In the genomic region with DNA sequence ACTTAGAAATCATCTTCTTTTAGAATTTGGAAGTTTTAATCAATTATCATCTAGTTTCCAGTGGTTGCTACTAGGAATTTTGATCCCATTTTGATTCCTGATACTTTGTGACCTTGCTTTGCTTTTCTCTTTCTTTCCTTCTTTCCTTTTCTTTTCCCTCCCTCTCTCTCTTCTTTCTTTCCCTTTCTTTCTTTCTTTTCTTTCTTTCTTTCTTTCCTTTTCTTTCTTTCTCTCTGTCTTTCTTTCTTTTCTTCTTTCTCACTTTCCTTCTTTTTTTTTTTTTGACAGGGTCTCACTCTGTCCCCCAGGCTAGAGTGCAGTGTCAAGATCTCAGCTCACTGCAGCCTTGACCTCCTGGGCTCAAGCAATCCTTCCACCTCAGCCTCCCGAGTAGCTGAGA, we compare ENCODE assay signal across 36 cellular contexts.
"Had no signal": no experiment of that assay in that cellular context is flagged by ENCODE, and none has a peak within 500 bp of the region (broad histone marks: within the 10 kb centered on the region; RNA-seq: fewer than 3 reads in every experiment).

No MANE protein-coding gene starts in this region.

- ATAC-seq: activated CD4-positive, alpha-beta T cell treated with anti-CD3 and anti-CD28 coated beads for 36 hours; activated CD4-positive, CD25-positive, alpha-beta regulatory T cell treated with anti-CD3 and anti-CD28 coated beads, Interleukin-2, amount 50 U/mL, for 24 hours; activated naive CD4-positive, alpha-beta T cell treated with anti-CD3 and anti-CD28 coated beads, Interleukin-2, amount 50 U/mL, for 72 hours; activated T-cell treated with anti-CD3 and anti-CD28 coated beads, Interleukin-2, amount 50 U/mL, for 4 hours; activated T-cell treated with anti-CD3 and anti-CD28 coated beads, Interleukin-2, amount 50 U/mL, for 72 hours; activated T-helper 17 cell treated with anti-CD3 and anti-CD28 coated beads, Interleukin-2, amount 50 U/mL, for 72 hours; body of pancreas had no signal

- DNase-seq: activated CD4-positive, alpha-beta memory T cell treated with anti-CD3 and anti-CD28 coated beads for 36 hours; activated CD4-positive, alpha-beta T cell treated with anti-CD3 and anti-CD28 coated beads for 1 hour; activated CD4-positive, alpha-beta T cell treated with anti-CD3 and anti-CD28 coated beads for 36 hours; activated CD4-positive, alpha-beta T cell treated with anti-CD3 and anti-CD28 coated beads, Interleukin-2, amount 10 ng/mL, durations not matched to agents 24 days and 14 days; activated CD4-positive, alpha-beta T cell treated with anti-CD3 and anti-CD28 coated beads, Interleukin-2, amount 50 U/mL, for 1 hour; activated CD4-positive, alpha-beta T cell treated with anti-CD3 and anti-CD28 coated beads, Interleukin-2, amount 50 U/mL, for 4 hours; activated CD4-positive, CD25-positive, alpha-beta regulatory T cell; activated CD8-positive, alpha-beta memory T cell treated with anti-CD3 and anti-CD28 coated beads, Interleukin-2, amount 50 U/mL, for 4 hours; activated effector memory CD4-positive, alpha-beta T cell treated with anti-CD3 and anti-CD28 coated beads, Interleukin-2, amount 50 U/mL, for 16 hours; activated gamma-delta T cell treated with Interleukin-2 at 50 U/mL for 16 hours; activated naive CD4-positive, alpha-beta T cell; activated naive CD4-positive, alpha-beta T cell treated with anti-CD3 and anti-CD28 coated beads for 36 hours; activated naive CD4-positive, alpha-beta T cell treated with anti-CD3 and anti-CD28 coated beads, Interleukin-2, amount 50 U/mL, for 16 hours; activated naive CD8-positive, alpha-beta T cell treated with anti-CD3 and anti-CD28 coated beads for 36 hours; activated T-cell treated with anti-CD3 and anti-CD28 coated beads for 4 hours; activated T-cell treated with anti-CD3 and anti-CD28 coated beads, Interleukin-2, amount 50 U/mL, for 1 hour; activated T-cell treated with anti-CD3 and anti-CD28 coated beads, Interleukin-2, amount 50 U/mL, for 4 hours; activated T-cell treated with anti-CD3 and anti-CD28 coated beads, Interleukin-2, amount 50 U/mL, for 72 hours; adrenal gland; amniotic stem cell; aorta; body of pancreas; brain microvascular endothelial cell; central memory CD4-positive, alpha-beta T cell; cerebellar nuclear complex; T-helper 1 cell; T-helper 2 cell; T-helper 9 cell had no signal

- H3K27me3 Mint-ChIP-seq: activated CD4-positive, alpha-beta T cell treated with anti-CD3 and anti-CD28 coated beads for 36 hours; activated CD4-positive, alpha-beta T cell treated with anti-CD3 and anti-CD28 coated beads, Interleukin-2, amount 10 ng/mL, durations not matched to agents 24 days and 14 days; activated naive CD8-positive, alpha-beta T cell treated with anti-CD3 and anti-CD28 coated beads for 36 hours had no signal

- H3K4me3 ChIP-seq: adrenal gland, body of pancreas, breast epithelium had no signal

- H3K4me3 Mint-ChIP-seq: activated CD4-positive, alpha-beta memory T cell treated with anti-CD3 and anti-CD28 coated beads for 36 hours; activated CD4-positive, alpha-beta T cell treated with anti-CD3 and anti-CD28 coated beads for 36 hours; activated CD4-positive, alpha-beta T cell treated with anti-CD3 and anti-CD28 coated beads, Interleukin-2, amount 10 ng/mL, durations not matched to agents 24 days and 14 days; activated naive CD4-positive, alpha-beta T cell treated with anti-CD3 and anti-CD28 coated beads for 36 hours; activated naive CD8-positive, alpha-beta T cell treated with anti-CD3 and anti-CD28 coated beads for 36 hours; activated T-cell treated with anti-CD3 and anti-CD28 coated beads, Interleukin-2, amount 50 U/mL, for 4 hours; activated T-cell treated with anti-CD3 and anti-CD28 coated beads, Interleukin-2, amount 50 U/mL, for 72 hours; activated T-helper 1 cell treated with anti-CD3 and anti-CD28 coated beads, Interleukin-12 subunit alpha, Interleukin-12 subunit beta, Interleukin-2, Interleukin-4 antibody, amounts not matched to agents 30 ng/mL and 10 ng/mL and 1 ng/mL, durations not matched to agents 14 hours and 24 hours and 36 hours; activated T-helper 17 cell treated with anti-CD3 and anti-CD28 coated beads, Interleukin-2, amount 50 U/mL, for 72 hours; T-helper 1 cell treated with Interleukin-12 subunit alpha and Interleukin-12 subunit beta and Interleukin-4 antibody, amounts not matched to agents 30 μg/mL and 1 μg/mL, for 36 hours; T-helper 2 cell treated with Interferon-gamma antibody and Interleukin-4, amounts not matched to agents 5 μg/mL and 100 μg/mL, for 36 hours had no signal

- H3K27ac Mint-ChIP-seq: activated CD4-positive, alpha-beta memory T cell treated with anti-CD3 and anti-CD28 coated beads for 36 hours; activated CD4-positive, alpha-beta T cell treated with anti-CD3 and anti-CD28 coated beads for 36 hours; activated CD4-positive, alpha-beta T cell treated with anti-CD3 and anti-CD28 coated beads, Interleukin-2, amount 10 ng/mL, durations not matched to agents 24 days and 14 days; activated naive CD4-positive, alpha-beta T cell treated with anti-CD3 and anti-CD28 coated beads for 36 hours; activated naive CD8-positive, alpha-beta T cell treated with anti-CD3 and anti-CD28 coated beads for 36 hours; activated T-cell treated with anti-CD3 and anti-CD28 coated beads, Interleukin-2, amount 50 U/mL, for 72 hours; activated T-helper 1 cell treated with anti-CD3 and anti-CD28 coated beads, Interleukin-12 subunit alpha, Interleukin-12 subunit beta, Interleukin-2, Interleukin-4 antibody, amounts not matched to agents 30 ng/mL and 10 ng/mL and 1 ng/mL, durations not matched to agents 14 hours and 24 hours and 36 hours; activated T-helper 17 cell treated with anti-CD3 and anti-CD28 coated beads, Interleukin-2, amount 50 U/mL, for 72 hours; T-helper 1 cell treated with Interleukin-12 subunit alpha and Interleukin-12 subunit beta and Interleukin-4 antibody, amounts not matched to agents 30 μg/mL and 1 μg/mL, for 36 hours; T-helper 2 cell treated with Interferon-gamma antibody and Interleukin-4, amounts not matched to agents 5 μg/mL and 100 μg/mL, for 36 hours had no signal

- H3K4me1 Mint-ChIP-seq: activated T-helper 17 cell treated with anti-CD3 and anti-CD28 coated beads, Interleukin-2, amount 50 U/mL, for 72 hours had no signal

- H3K27ac ChIP-seq: adrenal gland, body of pancreas, brain microvascular endothelial cell, breast epithelium, VCaP had no signal

- H3K27me3 ChIP-seq: adrenal gland, body of pancreas, brain microvascular endothelial cell, breast epithelium had no signal

- H3K9me3 Mint-ChIP-seq: activated CD4-positive, alpha-beta memory T cell treated with anti-CD3 and anti-CD28 coated beads for 36 hours; activated CD4-positive, alpha-beta T cell treated with anti-CD3 and anti-CD28 coated beads, Interleukin-2, amount 10 ng/mL, durations not matched to agents 24 days and 14 days; activated naive CD4-positive, alpha-beta T cell treated with anti-CD3 and anti-CD28 coated beads for 36 hours; activated naive CD4-positive, alpha-beta T cell treated with anti-CD3 and anti-CD28 coated beads, Interleukin-2, amount 50 U/mL, for 72 hours; activated naive CD8-positive, alpha-beta T cell treated with anti-CD3 and anti-CD28 coated beads for 36 hours; activated T-cell treated with anti-CD3 and anti-CD28 coated beads, Interleukin-2, amount 50 U/mL, for 4 hours; activated T-cell treated with anti-CD3 and anti-CD28 coated beads, Interleukin-2, amount 50 U/mL, for 72 hours; activated T-helper 1 cell treated with anti-CD3 and anti-CD28 coated beads, Interleukin-12 subunit alpha, Interleukin-12 subunit beta, Interleukin-2, Interleukin-4 antibody, amounts not matched to agents 30 ng/mL and 10 ng/mL and 1 ng/mL, durations not matched to agents 14 hours and 24 hours and 36 hours; activated T-helper 17 cell treated with anti-CD3 and anti-CD28 coated beads, Interleukin-2, amount 50 U/mL, for 72 hours; T-helper 1 cell treated with Interleukin-12 subunit alpha and Interleukin-12 subunit beta and Interleukin-4 antibody, amounts not matched to agents 30 μg/mL and 1 μg/mL, for 36 hours; T-helper 2 cell treated with Interferon-gamma antibody and Interleukin-4, amounts not matched to agents 5 μg/mL and 100 μg/mL, for 36 hours had no signal

- H3K4me1 ChIP-seq: adrenal gland, body of pancreas, breast epithelium had no signal

- H3K36me3 Mint-ChIP-seq: activated CD4-positive, alpha-beta memory T cell treated with anti-CD3 and anti-CD28 coated beads for 36 hours; activated naive CD4-positive, alpha-beta T cell treated with anti-CD3 and anti-CD28 coated beads, Interleukin-2, amount 50 U/mL, for 72 hours; activated naive CD8-positive, alpha-beta T cell treated with anti-CD3 and anti-CD28 coated beads for 36 hours had no signal

- H3K36me3 ChIP-seq: adrenal gland, brain microvascular endothelial cell, breast epithelium had no signal

- H3K9me3 ChIP-seq: adrenal gland, body of pancreas, breast epithelium had no signal
